Comparison of ENCODE assay signal across 8 cellular contexts in the genomic region with DNA sequence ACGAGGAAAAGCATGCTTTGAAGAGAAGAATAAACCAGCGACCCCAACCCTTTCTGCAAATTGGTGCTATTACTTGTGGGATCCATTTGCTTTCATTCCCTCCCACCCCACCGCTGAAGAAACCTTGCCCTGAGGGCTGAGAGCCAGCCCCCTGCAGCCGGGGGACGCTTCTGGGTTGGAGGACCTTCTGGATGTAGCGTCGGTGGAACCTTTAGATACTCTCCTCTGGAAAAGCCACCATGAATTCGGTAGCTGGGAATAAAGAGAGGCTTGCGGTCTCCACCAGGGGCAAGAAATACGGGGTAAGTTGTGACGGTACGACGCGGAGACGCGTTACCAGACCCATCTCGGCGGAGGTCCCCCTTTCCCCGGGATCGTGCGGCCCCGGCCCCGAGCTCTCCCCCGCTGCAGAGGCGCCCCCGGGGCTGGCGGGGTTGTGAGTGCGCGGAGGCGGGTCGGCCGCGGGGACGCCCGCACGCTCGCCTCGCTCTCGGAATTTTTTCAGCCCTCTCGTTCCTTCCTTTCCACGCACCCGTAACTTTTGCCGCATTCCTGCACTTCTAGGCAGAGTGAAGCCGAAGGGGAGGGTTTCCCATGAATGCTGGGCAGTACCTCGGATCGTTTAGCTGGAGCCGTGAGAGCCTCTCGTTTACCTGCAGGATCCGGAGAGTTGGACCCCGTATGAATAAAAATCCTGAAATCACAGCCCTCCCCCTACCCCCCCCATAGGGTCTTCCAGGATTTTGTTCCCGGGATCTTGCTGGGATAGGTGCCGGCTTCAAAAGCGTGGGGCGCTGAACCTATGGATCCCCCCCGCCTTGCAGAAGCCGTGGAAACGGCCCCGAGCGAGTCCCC. TPM values are rescaled to one million over a fixed set of nuclear protein-coding genes. Genes with fewer than 3 reads are reported as not detected.
DNase-seq lines count a peak whose midpoint lies in the region.

No MANE protein-coding gene starts in this region.

- H3K27me3 Mint-ChIP-seq in activated naive CD4-positive, alpha-beta T cell treated with anti-CD3 and anti-CD28 coated beads for 36 hours (ENCODE audit: low read depth) = peaks cover 68% of the 10 kb centered on the region
- peaks cover 78% of the 10 kb centered on the region for H3K27me3 Mint-ChIP-seq in stimulated activated naive CD8-positive, alpha-beta T cell treated with anti-CD3 and anti-CD28 coated beads, Interleukin-15, Interleukin-2, amounts not matched to agents 100 ng/mL and 50 ng/mL, for 24 hours

- H3K4me3 Mint-ChIP-seq in activated naive CD4-positive, alpha-beta T cell treated with anti-CD3 and anti-CD28 coated beads for 36 hours = peak overlapping the region; percentile 71
- H3K4me3 Mint-ChIP-seq in stimulated activated naive CD8-positive, alpha-beta T cell treated with anti-CD3 and anti-CD28 coated beads, Interleukin-15, Interleukin-2, amounts not matched to agents 100 ng/mL and 50 ng/mL, for 24 hours = peak overlapping the region; percentile 77

- peaks cover 7% of the 10 kb centered on the region for H3K9me3 Mint-ChIP-seq in activated naive CD4-positive, alpha-beta T cell treated with anti-CD3 and anti-CD28 coated beads for 36 hours
- peaks cover 15% of the 10 kb centered on the region for H3K9me3 Mint-ChIP-seq in stimulated activated naive CD8-positive, alpha-beta T cell treated with anti-CD3 and anti-CD28 coated beads, Interleukin-15, Interleukin-2, amounts not matched to agents 100 ng/mL and 50 ng/mL, for 24 hours

- CTCF ChIA-PET in activated naive CD4-positive, alpha-beta T cell treated with anti-CD3 and anti-CD28 coated beads for 36 hours (lab: Charles Lee) = interaction anchor here (0.6 to 1.5 kb wide), 6 partner anchors 13 to 1627 kb away, joined by 3 to 6 read pairs (median 4); no protein-coding TSS in a partner anchor

- intact Hi-C loops in activated naive CD4-positive, alpha-beta T cell treated with anti-CD3 and anti-CD28 coated beads for 36 hours (cut with micrococcal nuclease) = loop anchor here (2.0 to 5.0 kb wide), 4 partner anchors 182 to 961 kb away; no protein-coding TSS in a partner anchor

- H3K36me3 Mint-ChIP-seq in activated naive CD4-positive, alpha-beta T cell treated with anti-CD3 and anti-CD28 coated beads for 36 hours (ENCODE audit: low read depth) = no peaks in the 10 kb centered on the region
- H3K36me3 Mint-ChIP-seq in stimulated activated naive CD8-positive, alpha-beta T cell treated with anti-CD3 and anti-CD28 coated beads, Interleukin-15, Interleukin-2, amounts not matched to agents 100 ng/mL and 50 ng/mL, for 24 hours (ENCODE audit: low read depth) = no peaks in the 10 kb centered on the region

- no peak overlapping the region for H3K27ac Mint-ChIP-seq in activated naive CD4-positive, alpha-beta T cell treated with anti-CD3 and anti-CD28 coated beads for 36 hours
- no peak overlapping the region for H3K27ac Mint-ChIP-seq in stimulated activated naive CD8-positive, alpha-beta T cell treated with anti-CD3 and anti-CD28 coated beads, Interleukin-15, Interleukin-2, amounts not matched to agents 100 ng/mL and 50 ng/mL, for 24 hours

- peaks cover 17% of the 10 kb centered on the region for H3K4me1 Mint-ChIP-seq in activated naive CD4-positive, alpha-beta T cell treated with anti-CD3 and anti-CD28 coated beads for 36 hours (ENCODE audit: low read depth)
- peaks cover 27% of the 10 kb centered on the region for H3K4me1 Mint-ChIP-seq in stimulated activated naive CD8-positive, alpha-beta T cell treated with anti-CD3 and anti-CD28 coated beads, Interleukin-15, Interleukin-2, amounts not matched to agents 100 ng/mL and 50 ng/mL, for 24 hours (ENCODE audit: low read depth)

- DNase-seq in activated naive CD4-positive, alpha-beta T cell treated with anti-CD3 and anti-CD28 coated beads for 36 hours = peak; percentile 8
- DNase-seq in activated naive CD4-positive, alpha-beta T cell treated with Interleukin-2 at 50 U/mL for 16 hours = no peak
- DNase-seq in NCI-H526 (lab: John Stamatoyannopoulos, UW) = peak; percentile 68 to 76
- DNase-seq in astrocyte of the hippocampus (ENCODE audit: low read depth, low spot score) = peak; percentile 67
- peak; percentile 63 for DNase-seq in islet precursor cell
- no peak for DNase-seq in GDM1 (lab: John Stamatoyannopoulos, UW)
- no peak for DNase-seq in GF-D8 (lab: John Stamatoyannopoulos, UW)

RNA-seq across cellular contexts. Expression of a gene that starts 0.6 kb away (rescaled TPM):
- total RNA-seq in activated naive CD4-positive, alpha-beta T cell treated with anti-CD3 and anti-CD28 coated beads for 36 hours = under 1 TPM in 1 of 2 experiments, not detected in 1; 0.05 TPM

Comparison
In these comparisons a context has a peak if more than half of its experiments do, and no peak if none do; other contexts are left out.
1. DNase-seq: peak in activated naive CD4-positive, alpha-beta T cell treated with anti-CD3 and anti-CD28 coated beads for 36 hours (single experiment), NCI-H526 (2 of 2), astrocyte of the hippocampus (single experiment) and islet precursor cell (single experiment); none in activated naive CD4-positive, alpha-beta T cell treated with Interleukin-2 at 50 U/mL for 16 hours (single experiment), GDM1 (single experiment) and GF-D8 (single experiment).